Comparison of ENCODE assay signal across 8 cellular contexts in the genomic region with DNA sequence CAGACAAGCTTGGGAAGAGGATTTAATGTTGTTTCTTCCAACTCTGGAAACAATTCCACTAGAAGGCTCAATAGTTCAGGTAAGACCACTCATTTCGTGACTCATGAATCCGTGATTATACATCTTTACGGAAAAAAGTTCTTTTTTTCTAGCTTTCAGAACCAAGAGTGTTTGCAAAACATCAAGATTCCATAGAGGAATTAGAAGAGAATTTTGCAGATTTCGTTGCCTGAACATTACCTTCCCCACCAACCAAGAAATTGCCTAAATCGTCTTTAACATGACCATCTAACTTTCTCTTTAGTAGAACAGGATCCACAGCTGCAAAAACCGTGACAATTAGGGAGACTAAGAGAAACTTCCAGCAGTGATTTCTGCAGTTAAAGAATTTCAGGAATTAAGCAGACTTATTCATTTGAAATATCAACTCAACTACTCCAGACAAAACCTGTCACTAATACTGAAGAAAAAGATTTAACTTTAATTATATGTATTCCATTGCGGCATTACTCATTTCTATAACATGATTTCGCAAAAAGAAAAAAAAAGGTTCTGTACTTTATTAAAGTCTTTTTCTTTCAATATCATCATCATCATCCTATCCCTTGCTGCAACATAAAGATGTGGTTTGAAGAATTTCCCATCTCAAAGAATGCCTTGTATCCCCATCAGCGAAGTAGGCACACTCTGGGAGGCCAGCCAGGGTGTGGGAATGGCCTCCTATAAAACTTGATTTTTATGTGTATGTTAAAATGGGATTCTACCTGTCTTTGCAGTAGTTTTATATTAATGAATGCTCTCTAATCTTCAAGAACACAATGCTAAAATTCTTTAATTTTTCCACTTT. TPM values are rescaled to one million over a fixed set of nuclear protein-coding genes. Genes with fewer than 3 reads are reported as not detected.
DNase-seq lines count a peak whose midpoint lies in the region; ATAC-seq and TF ChIP-seq lines count a peak whose summit lies in the region.

No MANE protein-coding gene starts in this region.

- H3K9me3 Mint-ChIP-seq in CD4-positive, alpha-beta memory T cell = no peaks in the 10 kb centered on the region

- H3K27me3 ChIP-seq in CD4-positive, alpha-beta memory T cell (ENCODE audit: insufficient read depth, low read length) = no peaks in the 10 kb centered on the region
- H3K27me3 ChIP-seq in osteoblast (ENCODE audit: insufficient read depth, low read length) (no peaks in the 10 kb centered on the region), BE2C (no peaks in the 10 kb centered on the region), foreskin keratinocyte (no peaks in the 10 kb centered on the region)

- no peaks in the 10 kb centered on the region for H3K9me3 ChIP-seq in CD4-positive, alpha-beta memory T cell (ENCODE audit: control insufficient read depth in 1 of 2, low read length in 2 of 2)
- H3K9me3 ChIP-seq in osteoblast (ENCODE audit: low read depth, low read length) = no peaks in the 10 kb centered on the region
- H3K9me3 ChIP-seq in BE2C = no peaks in the 10 kb centered on the region

- H3K4me3 Mint-ChIP-seq in CD4-positive, alpha-beta memory T cell = peak overlapping the region; percentile 9 to 72 (median 48)

- H3K4me3 ChIP-seq in CD4-positive, alpha-beta memory T cell (ENCODE audit: low read length in 2 of 2) = no peak overlapping the region
- H3K4me3 ChIP-seq in epithelial cell of esophagus (ENCODE audit: low read length) (peak overlapping the region; percentile 27), osteoblast (ENCODE audit: insufficient read depth, low read length) (peak overlapping the region; percentile 73), BE2C (ENCODE audit: low read depth, low read length) (no peak overlapping the region)

- H3K27ac ChIP-seq in CD4-positive, alpha-beta memory T cell (ENCODE audit: low read depth, low read length) = no peak overlapping the region
- peak overlapping the region; percentile 72 for H3K27ac ChIP-seq in osteoblast (ENCODE audit: low read depth, low read length)
- no peak overlapping the region for H3K27ac ChIP-seq in foreskin keratinocyte

- H3K27me3 Mint-ChIP-seq in CD4-positive, alpha-beta memory T cell = no peaks in the 10 kb centered on the region

- no peak for ATAC-seq in foreskin keratinocyte

- peak overlapping the region; percentile 10 for H2AFZ ChIP-seq in osteoblast (ENCODE audit: low read length)

- H3K4me1 Mint-ChIP-seq in CD4-positive, alpha-beta memory T cell = peaks cover 19 to 48% (median 29%) of the 10 kb centered on the region in 4 donors

- no peaks in the 10 kb centered on the region for H4K20me1 ChIP-seq in osteoblast (ENCODE audit: insufficient read depth, low read length)

- peaks cover 26% of the 10 kb centered on the region for H3K4me1 ChIP-seq in CD4-positive, alpha-beta memory T cell (ENCODE audit: insufficient read depth, low read length)
- peaks cover 23% of the 10 kb centered on the region for H3K4me1 ChIP-seq in osteoblast (ENCODE audit: insufficient read depth, low read length)
- no peaks in the 10 kb centered on the region for H3K4me1 ChIP-seq in BE2C
- H3K4me1 ChIP-seq in foreskin keratinocyte = peaks cover 15% of the 10 kb centered on the region

- no peak for TF ChIP-seq CTCF in epithelial cell of esophagus (IDR thresholded peaks at IDR 0.05; ENCODE audit: insufficient read depth, low read depth, low read length, missing control alignments)
- no peak for TF ChIP-seq CTCF in osteoblast (IDR thresholded peaks at IDR 0.05; ENCODE audit: extremely low read depth, low read depth, low read length)
- TF ChIP-seq CTCF in BE2C (IDR thresholded peaks at IDR 0.05; ENCODE audit: low read depth, low read length) = no peak
- no peak for TF ChIP-seq CTCF in foreskin keratinocyte (conservative IDR thresholded peaks at IDR 0.05)
- TF ChIP-seq CTCF in GM10266 (IDR thresholded peaks at IDR 0.05; ENCODE audit: control insufficient read depth, insufficient read depth, low read depth, missing control alignments) = no peak

- CTCF ChIA-PET in CD4-positive, alpha-beta memory T cell (lab: Charles Lee; ENCODE audit: partially characterized antibody) = interaction anchor here (1.0 to 2.1 kb wide), 4 partner anchors 8 to 46 kb away, joined by 3 to 13 read pairs (median 4); no protein-coding TSS in a partner anchor

- H3K36me3 Mint-ChIP-seq in CD4-positive, alpha-beta memory T cell = peaks cover 0 to 9% of the 10 kb centered on the region in 2 donors

- no peaks in the 10 kb centered on the region for H3K36me3 ChIP-seq in CD4-positive, alpha-beta memory T cell (ENCODE audit: insufficient read depth, low read length)
- no peaks in the 10 kb centered on the region for H3K36me3 ChIP-seq in osteoblast (ENCODE audit: insufficient read depth, low read length)
- H3K36me3 ChIP-seq in BE2C = no peaks in the 10 kb centered on the region

- H3K4me2 ChIP-seq in osteoblast (ENCODE audit: insufficient read depth, low read length) = peak overlapping the region; percentile 64

- H3K27ac Mint-ChIP-seq in CD4-positive, alpha-beta memory T cell = peak overlapping the region; percentile 61 to 95 (median 87)

- intact Hi-C loops in CD4-positive, alpha-beta memory T cell (cut with micrococcal nuclease) = loop anchor here (10.0 kb wide), 3 partner anchors 368 to 972 kb away; a partner anchor contains a TSS

- peaks cover 23% of the 10 kb centered on the region for H3K79me2 ChIP-seq in osteoblast (ENCODE audit: insufficient read depth, low read length)

- POLR2A ChIA-PET in CD4-positive, alpha-beta memory T cell (lab: Charles Lee; ENCODE audit: partially characterized antibody) = interaction anchor here (1.3 to 2.0 kb wide), 5 partner anchors 30 to 240 kb away, joined by 3 to 10 read pairs (median 3); a partner anchor contains a TSS

- peak in 1 of 5 donors; percentile 11 for DNase-seq in CD4-positive, alpha-beta memory T cell
- peak; percentile 35 for DNase-seq in NCI-H446 treated with DMSO at 0.1 percent for 48 hours (lab: John Stamatoyannopoulos, UW)
- DNase-seq in epithelial cell of esophagus (ENCODE audit: low read depth) = no peak
- DNase-seq in osteoblast (ENCODE audit: insufficient read length, low spot score, missing footprints) = peak; percentile 85
- no peak for DNase-seq in RKO (ENCODE audit: low spot score)
- no peak for DNase-seq in BE2C
- DNase-seq in foreskin keratinocyte = no peak
- DNase-seq in GM10266 (ENCODE audit: extremely low spot score) = no peak

RNA-seq across cellular contexts. Expression of a gene that starts 1.9 kb away (rescaled TPM):
- total RNA-seq in CD4-positive, alpha-beta memory T cell = 10 to 100 TPM; 24.8 to 30.7 TPM
- 1 to 10 TPM; 2.8 to 3.0 TPM for polyA plus RNA-seq in CD4-positive, alpha-beta memory T cell
- total RNA-seq in osteoblast = 44.2 TPM in 2 replicates
- polyA plus RNA-seq in BE2C (2012; ENCODE audit: insufficient read depth, insufficient read length, low read depth) = 22.4 TPM
- 23.0 and 26.6 TPM in 2 replicates for total RNA-seq in foreskin keratinocyte
- polyA plus RNA-seq in foreskin keratinocyte = 5.0 and 5.2 TPM in 2 replicates

Comparison
In these comparisons a context has a peak if more than half of its experiments do, and no peak if none do; other contexts are left out.
1. DNase-seq: peak in NCI-H446 treated with DMSO at 0.1 percent for 48 hours (single experiment) and osteoblast (single experiment); none in epithelial cell of esophagus (single experiment), RKO (single experiment), BE2C (single experiment), foreskin keratinocyte (0 of 2) and GM10266 (single experiment).
2. H3K4me3 ChIP-seq: peak in epithelial cell of esophagus (single experiment) and osteoblast (single experiment); none in CD4-positive, alpha-beta memory T cell (0 of 2) and BE2C (single experiment).